ENCODE assay signal across 8 cellular contexts in genomic region chr13:22915442-22916082, GRCh38.
DNase-seq lines count a peak whose midpoint lies in the region; ATAC-seq and TF ChIP-seq lines count a peak whose summit lies in the region.

No MANE protein-coding gene starts in this region.

- no peak for TF ChIP-seq CTCF in C4-2B (conservative IDR thresholded peaks at IDR 0.05)

- ATAC-seq in GM19372 (IDR thresholded peaks at IDR 0.05; ENCODE audit: low read depth, unreplicated experiment) (peak; percentile 72), sciatic nerve (peak; percentile 95), GM21515 (IDR thresholded peaks at IDR 0.05; ENCODE audit: unreplicated experiment) (no peak)

- DNase-seq in NCI-H1092 (lab: John Stamatoyannopoulos, UW), result peak; percentile 68
- peak; percentile 84 for DNase-seq in astrocyte of the hippocampus (ENCODE audit: low read depth, low spot score)
- no peak for DNase-seq in sciatic nerve (ENCODE audit: low spot score)
- no peak for DNase-seq in HT-29 (ENCODE audit: low spot score)

- peak overlapping the region; percentile 2; the same call in 1 of the 2 replicates for H3K27ac ChIP-seq in C4-2B

- H3K4me1 ChIP-seq in iPS-15b (ENCODE audit: control insufficient read depth, insufficient read depth, low read length), result no peaks in the 10 kb centered on the region

- H3K4me3 ChIP-seq in iPS-15b (ENCODE audit: low read depth, low read length), result peak overlapping the region; percentile 78

- peak overlapping the region; percentile 81 for H3K9ac ChIP-seq in iPS-15b (ENCODE audit: low read depth, low read length)

- intact Hi-C loops in sciatic nerve (cut with DNase I), result no loop called here

- no peaks in the 10 kb centered on the region for H3K27me3 ChIP-seq in iPS-15b (ENCODE audit: control insufficient read depth, insufficient read depth, low read length)

- no peaks in the 10 kb centered on the region for H3K9me3 ChIP-seq in iPS-15b (ENCODE audit: control insufficient read depth, insufficient read depth, low read length)

- H3K36me3 ChIP-seq in iPS-15b (ENCODE audit: control insufficient read depth, insufficient read depth, low read length), result no peaks in the 10 kb centered on the region

Comparison
In these comparisons a context has a peak if more than half of its experiments do, and no peak if none do; other contexts are left out.
1. DNase-seq: peak in NCI-H1092 (single experiment) and astrocyte of the hippocampus (single experiment); none in sciatic nerve (single experiment) and HT-29 (single experiment).